Comparison of ENCODE assay signal across 11 cellular contexts in genomic region chr16:68658258-68658973, GRCh38. TPM values are rescaled to one million over a fixed set of nuclear protein-coding genes. Genes with fewer than 3 reads are reported as not detected.
DNase-seq lines count a peak whose midpoint lies in the region; ATAC-seq, FAIRE-seq and TF ChIP-seq lines count a peak whose summit lies in the region.
"Had no signal": no experiment of that assay in that cellular context is flagged by ENCODE, and none has a peak within 500 bp of the region (broad histone marks: within the 10 kb centered on the region; RNA-seq: fewer than 3 reads in every experiment).

No MANE protein-coding gene starts in this region.

- H3K9me1 ChIP-seq in keratinocyte (ENCODE audit: control insufficient read depth, extremely low read depth, insufficient read depth, low read length), result no peaks in the 10 kb centered on the region

- H3K4me3 Mint-ChIP-seq in HFFc6, result peak overlapping the region; percentile 33
- H3K4me3 Mint-ChIP-seq: activated naive CD8-positive, alpha-beta T cell; stimulated activated naive CD8-positive, alpha-beta T cell treated with anti-CD3 and anti-CD28 coated beads, Interleukin-15, Interleukin-2, amounts not matched to agents 100 ng/mL and 50 ng/mL, for 24 hours had no signal

- H3K4me1 Mint-ChIP-seq in HFFc6 (ENCODE audit: low read depth), result peaks cover 43% of the 10 kb centered on the region

- TF ChIP-seq CTCF in HFFc6 (IDR thresholded peaks at IDR 0.05), result no peak
- no peak for TF ChIP-seq CTCF in keratinocyte (optimal IDR thresholded peaks at IDR 0.05 in 1 of 3, IDR thresholded peaks at IDR 0.05 in 1 of 3, conservative IDR thresholded peaks at IDR 0.05 in 1 of 3; ENCODE audit: extremely low read depth in 1 of 3, insufficient read depth in 2 of 3, low read length in 3 of 3)

- no peaks in the 10 kb centered on the region for H3K9me3 Mint-ChIP-seq in HFFc6
- H3K9me3 Mint-ChIP-seq: stimulated activated naive CD8-positive, alpha-beta T cell treated with anti-CD3 and anti-CD28 coated beads, Interleukin-15, Interleukin-2, amounts not matched to agents 100 ng/mL and 50 ng/mL, for 24 hours had no signal

- DNase-seq in HFFc6 (peak; percentile 93), amniotic stem cell (lab: John Stamatoyannopoulos, UW) (peak; percentile 50), keratinocyte (ENCODE audit: low read depth, low spot score) (peak; percentile 86), urothelium cell line (ENCODE audit: low spot score) (peak; percentile 87), cortex of kidney (lab: John Stamatoyannopoulos, UW) (no peak), ecto neural progenitor cell (ENCODE audit: low spot score) (no peak)
- DNase-seq: hypothalamus had no signal

- ATAC-seq in GM19395 (IDR thresholded peaks at IDR 0.05; ENCODE audit: unreplicated experiment), result no peak

- no peaks in the 10 kb centered on the region for H3K9me3 ChIP-seq in keratinocyte (ENCODE audit: control insufficient read depth, low read depth, low read length)

- H3K4me3 ChIP-seq in keratinocyte (ENCODE audit: control insufficient read depth in 2 of 3, extremely low read depth in 1 of 3, insufficient read depth in 2 of 3, low read depth in 1 of 3, low read length in 3 of 3), result peak overlapping the region in 1 of 3 experiments; percentile 1

- H3K9ac ChIP-seq in keratinocyte (ENCODE audit: control insufficient read depth, extremely low read depth, insufficient read depth, low read length), result peak overlapping the region; percentile 60

- no peak overlapping the region for H2AFZ ChIP-seq in keratinocyte (ENCODE audit: control insufficient read depth, low read length)

- no peaks in the 10 kb centered on the region for H4K20me1 ChIP-seq in keratinocyte (ENCODE audit: control insufficient read depth, extremely low read depth, insufficient read depth, low read length)

- peaks cover 18 to 29% of the 10 kb centered on the region in 2 experiments for H3K36me3 ChIP-seq in keratinocyte (ENCODE audit: control insufficient read depth in 2 of 2, extremely low read depth in 1 of 2, insufficient read depth in 2 of 2, low read length in 2 of 2)

- peaks cover 70% of the 10 kb centered on the region for H3K79me2 ChIP-seq in keratinocyte (ENCODE audit: control insufficient read depth, insufficient read depth, low read length)

- H3K27ac Mint-ChIP-seq in HFFc6, result peak overlapping the region; percentile 88
- H3K27ac Mint-ChIP-seq: activated naive CD8-positive, alpha-beta T cell; stimulated activated naive CD8-positive, alpha-beta T cell treated with anti-CD3 and anti-CD28 coated beads, Interleukin-15, Interleukin-2, amounts not matched to agents 100 ng/mL and 50 ng/mL, for 24 hours had no signal

- H3K27me3 ChIP-seq in keratinocyte (ENCODE audit: control insufficient read depth, extremely low read depth, insufficient read depth, low read length), result no peaks in the 10 kb centered on the region

- dilution Hi-C loops in keratinocyte (cut with MboI; ENCODE audit: extremely low pct_ligation_motif_present, low sequenced_read_pairs), result no loop called here

- no peaks in the 10 kb centered on the region for H3K36me3 Mint-ChIP-seq in HFFc6 (ENCODE audit: low read depth)
- H3K36me3 Mint-ChIP-seq: activated naive CD8-positive, alpha-beta T cell had no signal

- H3K27me3 Mint-ChIP-seq in HFFc6 (ENCODE audit: insufficient read depth), result peaks cover 4% of the 10 kb centered on the region

- peak overlapping the region; percentile 54 for H3K4me2 ChIP-seq in keratinocyte (ENCODE audit: control insufficient read depth, extremely low read depth, insufficient read depth, low read depth, low read length)

- H3K4me1 ChIP-seq in keratinocyte (ENCODE audit: control insufficient read depth, extremely low read depth, insufficient read depth, low read length), result peaks cover 59% of the 10 kb centered on the region

- peak overlapping the region; percentile 99 for H3K27ac ChIP-seq in keratinocyte (ENCODE audit: control insufficient read depth, insufficient read depth, low read length)

- FAIRE-seq in keratinocyte (lab: Jason Lieb, UNC) (peak; percentile 100), urothelium cell line (lab: Jason Lieb, UNC) (peak; percentile 62)

RNA-seq across cellular contexts. Expression of gene CDH3, which starts 13.3 kb away (rescaled TPM):
- under 1 TPM in 4 of 6 experiments, not detected in 2; 0.10 to 0.36 (median 0.13) TPM for total RNA-seq in HFFc6 (2021; fragmentation: NEBNext Ultra II Directional; extraction: Animal tissue kit (Norgen Biotek cat#: 25700))
- 366 to 711 TPM (median 524 TPM) in 3 replicates for polyA plus RNA-seq in keratinocyte
- polyA plus RNA-seq in keratinocyte (2011; ENCODE audit: low read depth), result 280 TPM
- polyA plus RNA-seq in keratinocyte (2011; cell fraction: cytosol; rRNA removed), result 227 and 260 TPM in 2 replicates
- 926 and 1,229 TPM in 2 replicates for polyA plus RNA-seq in keratinocyte (2011; cell fraction: nucleus; rRNA removed)
- 200 and 465 TPM in 2 replicates for polyA plus RNA-seq in keratinocyte (2012; ENCODE audit: low replicate concordance)
- 653 to 1,075 TPM (median 1,036 TPM) in 3 replicates for polyA minus RNA-seq in keratinocyte
- polyA minus RNA-seq in keratinocyte (2011; cell fraction: cytosol; rRNA and poly(A)+ RNA removed), result 438 TPM
- polyA minus RNA-seq in keratinocyte (2011; cell fraction: nucleus; rRNA and poly(A)+ RNA removed), result 787 and 1,047 TPM in 2 replicates
- total RNA-seq: skeletal muscle tissue had no signal

Comparison
In these comparisons a context has a peak if more than half of its experiments do, and no peak if none do; other contexts are left out.
1. DNase-seq: peak in HFFc6 (single experiment), amniotic stem cell (single experiment), keratinocyte (single experiment) and urothelium cell line (single experiment); none in cortex of kidney (single experiment) and ecto neural progenitor cell (single experiment).